ENCODE assay signal across 8 cellular contexts in the genomic region with DNA sequence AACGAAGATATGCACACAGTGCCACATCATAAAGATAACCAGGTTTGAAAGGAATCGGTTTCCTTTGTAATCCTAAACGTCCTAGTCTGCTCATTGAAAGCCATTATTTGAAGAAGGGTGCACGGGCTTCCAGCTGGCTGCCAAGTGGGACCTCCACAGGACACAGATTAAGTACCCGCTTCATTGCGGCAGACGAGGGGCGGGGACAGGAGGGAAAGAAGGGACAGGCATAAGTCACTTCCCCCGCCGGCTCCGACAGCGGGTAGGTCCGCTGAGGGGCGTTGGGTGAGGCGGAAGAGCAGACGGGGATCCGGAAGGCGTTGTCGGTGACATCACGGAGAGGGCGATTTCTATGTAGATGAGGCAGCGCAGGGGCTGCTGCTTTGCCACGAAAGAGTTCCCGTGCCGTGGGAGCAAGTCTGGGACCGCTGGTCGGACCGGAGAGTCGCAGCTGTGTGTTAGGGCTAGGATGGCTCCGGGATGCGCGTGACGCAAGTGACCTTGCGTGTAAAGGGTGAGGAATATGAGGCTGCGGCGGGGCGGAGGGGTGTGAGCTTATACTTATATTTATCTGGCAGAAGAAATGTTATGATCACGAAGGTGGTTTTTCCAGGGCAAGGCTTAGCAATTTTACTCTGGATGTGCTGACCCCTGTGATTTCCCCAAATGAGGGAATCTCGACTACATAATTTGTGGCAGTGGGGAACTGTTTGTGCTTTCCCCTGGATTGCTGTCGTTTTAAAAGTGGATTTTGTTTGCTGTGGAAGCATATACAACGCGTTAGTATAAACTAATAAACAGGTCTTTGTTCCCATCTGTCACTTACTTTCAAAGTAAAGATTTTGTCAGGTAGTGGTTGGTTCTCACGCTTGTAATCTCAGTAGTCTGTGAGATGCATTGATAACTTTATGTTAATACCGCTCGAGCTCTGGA.
DNase-seq lines count a peak whose midpoint lies in the region; ATAC-seq and TF ChIP-seq lines count a peak whose summit lies in the region.
"Not testable (repeated sequence)": the region's sequence is repeated elsewhere in the genome, so short reads cannot be mapped to it uniquely, and the experiment has no call there.

No MANE protein-coding gene starts in this region.

- not testable (repeated sequence) for TF ChIP-seq CTCF in OCI-LY3 (IDR thresholded peaks at IDR 0.05; ENCODE audit: low read depth, low read length); endodermal cell (conservative IDR thresholded peaks at IDR 0.05)

- not testable (repeated sequence) for H3K9me3 Mint-ChIP-seq in endodermal cell

- H3K79me2 ChIP-seq in OCI-LY3 (ENCODE audit: low read length) = not testable (repeated sequence)

- H3K27me3 ChIP-seq in OCI-LY3 (ENCODE audit: low read depth, low read length); endodermal cell (ENCODE audit: control insufficient read depth, insufficient read depth, low read length, poor library complexity, severe bottlenecking): not testable (repeated sequence)

- not testable (repeated sequence) for H4K20me1 ChIP-seq in OCI-LY3 (ENCODE audit: insufficient read depth, low read length)

- peaks cover 17% of the 10 kb centered on the region for H3K4me1 Mint-ChIP-seq in endodermal cell

- ATAC-seq in GM19397 (IDR thresholded peaks at IDR 0.05; ENCODE audit: unreplicated experiment) = peak; percentile 96
- peak; percentile 77 for ATAC-seq in HG03457 (IDR thresholded peaks at IDR 0.05; ENCODE audit: unreplicated experiment)

- peak overlapping the region; percentile 54 for H2AFZ ChIP-seq in OCI-LY3 (ENCODE audit: low read depth, low read length)

- H3K27ac Mint-ChIP-seq in endodermal cell = peak overlapping the region; percentile 99

- H3K36me3 Mint-ChIP-seq in endodermal cell (ENCODE audit: low read depth) = not testable (repeated sequence)

- not testable (repeated sequence) for H3K27me3 Mint-ChIP-seq in endodermal cell (ENCODE audit: insufficient read depth)

- H3K27ac ChIP-seq in OCI-LY3 (ENCODE audit: low read length) (peak overlapping the region; percentile 53), endodermal cell (ENCODE audit: low read depth, low read length) (peak overlapping the region; percentile 64)

- H3K4me3 ChIP-seq in OCI-LY3 (ENCODE audit: low read length) = peak overlapping the region; percentile 70
- H3K4me3 ChIP-seq in endodermal cell (ENCODE audit: low read length) = peak overlapping the region; percentile 83

- WGBS in endodermal cell (ENCODE audit: insufficient coverage in 1 of 2, insufficient read length in 1 of 2), 2 experiments = 2 to 3% methylated on average over 5 to 40 of the region's 45 CpGs

- H3K9ac ChIP-seq in OCI-LY3 (ENCODE audit: low read length) (peak overlapping the region; percentile 70), endodermal cell (ENCODE audit: extremely low read depth, low read length, poor library complexity, severe bottlenecking) (peak overlapping the region; percentile 57)

- H3K4me2 ChIP-seq in OCI-LY3 (ENCODE audit: low read length) = peak overlapping the region; percentile 53

- not testable (repeated sequence) for H3K36me3 ChIP-seq in OCI-LY3 (replicated peaks; ENCODE audit: low read depth, low read length); endodermal cell (ENCODE audit: control insufficient read depth, insufficient read depth, low read length)

- H3K4me3 Mint-ChIP-seq in endodermal cell = peak overlapping the region; percentile 80

- peak; percentile 85 for DNase-seq in CD1c-positive myeloid dendritic cell (ENCODE audit: extremely low spot score)
- DNase-seq in activated CD8-positive, alpha-beta memory T cell treated with anti-CD3 and anti-CD28 coated beads, Interleukin-2, amount 50 U/mL, for 4 hours = peak; percentile 84
- DNase-seq in endodermal cell = peak; percentile 95
- DNase-seq in medulla oblongata (ENCODE audit: extremely low spot score) = peak; percentile 79
- DNase-seq in stimulated activated CD4-positive, alpha-beta T cell treated with anti-CD3 and anti-CD28 coated beads, Interleukin-4, amount 100 ng/mL, for 1 hour = peak; percentile 81

- not testable (repeated sequence) for H3K9me3 ChIP-seq in OCI-LY3 (ENCODE audit: insufficient read depth, low read length); endodermal cell (ENCODE audit: control insufficient read depth, low read length)

- H3K4me1 ChIP-seq in OCI-LY3 (ENCODE audit: low read length); endodermal cell (ENCODE audit: control insufficient read depth, insufficient read depth, low read length): not testable (repeated sequence)

Comparison
In these comparisons a context has a peak if more than half of its experiments do, and no peak if none do; other contexts are left out.
1. Peak in every context shown above with its lines: DNase-seq, ATAC-seq, H3K4me3 ChIP-seq and H3K27ac ChIP-seq.